8 cellular contexts compared by ENCODE assay signal in genomic region chr10:79068562-79069324, GRCh38. TPM values are rescaled to one million over a fixed set of nuclear protein-coding genes. Genes with fewer than 3 reads are reported as not detected.
DNase-seq lines count a peak whose midpoint lies in the region; ATAC-seq lines count a peak whose summit lies in the region.

ZMIZ1 (plus strand) TSS chr10:79068966; CDS start chr10:79201633, 132,667 bp downstream.

- peaks cover 19% of the 10 kb centered on the region for H3K27me3 Mint-ChIP-seq in activated CD4-positive, alpha-beta T cell treated with anti-CD3 and anti-CD28 coated beads, Interleukin-2, amount 10 ng/mL, durations not matched to agents 24 days and 14 days

- intact Hi-C loops in activated CD4-positive, alpha-beta T cell treated with anti-CD3 and anti-CD28 coated beads, Interleukin-2, amount 10 ng/mL, durations not matched to agents 24 days and 14 days (cut with micrococcal nuclease), result loop anchor here (1.0 to 10.0 kb wide), 7 partner anchors 20 to 1034 kb away; no protein-coding TSS in a partner anchor

- peak within 1 kb of the TSS; percentile 95 for H3K4me3 Mint-ChIP-seq in activated CD4-positive, alpha-beta T cell treated with anti-CD3 and anti-CD28 coated beads, Interleukin-2, amount 10 ng/mL, durations not matched to agents 24 days and 14 days

- peak; percentile 92 for DNase-seq in AG20443 (ENCODE audit: low spot score)
- DNase-seq in NCI-H446 (lab: John Stamatoyannopoulos, UW), result peak; percentile 79 to 81
- DNase-seq in activated CD4-positive, alpha-beta T cell treated with anti-CD3 and anti-CD28 coated beads, Interleukin-2, amount 10 ng/mL, durations not matched to agents 24 days and 14 days, result peak; percentile 95
- peak; percentile 45 for DNase-seq in cortex of kidney (lab: John Stamatoyannopoulos, UW)
- DNase-seq in left kidney (ENCODE audit: low read depth, low spot score), result peak; percentile 96
- peak; percentile 80 to 84 for DNase-seq in stimulated activated CD4-positive, alpha-beta T cell treated with anti-CD3 and anti-CD28 coated beads, Interleukin-2, amount 100 ng/mL, for 24 hours

- ATAC-seq in GM19035 (IDR thresholded peaks at IDR 0.05; ENCODE audit: unreplicated experiment) (peak; percentile 60), HG03354 (IDR thresholded peaks at IDR 0.05; ENCODE audit: poor library complexity, severe bottlenecking, unreplicated experiment) (peak; percentile 69)

- H3K36me3 Mint-ChIP-seq in activated CD4-positive, alpha-beta T cell treated with anti-CD3 and anti-CD28 coated beads, Interleukin-2, amount 10 ng/mL, durations not matched to agents 24 days and 14 days (ENCODE audit: low read depth), result peaks cover 5% of the 10 kb centered on the region

- no peaks in the 10 kb centered on the region for H3K9me3 Mint-ChIP-seq in activated CD4-positive, alpha-beta T cell treated with anti-CD3 and anti-CD28 coated beads, Interleukin-2, amount 10 ng/mL, durations not matched to agents 24 days and 14 days

- H3K4me1 Mint-ChIP-seq in activated CD4-positive, alpha-beta T cell treated with anti-CD3 and anti-CD28 coated beads, Interleukin-2, amount 10 ng/mL, durations not matched to agents 24 days and 14 days, result peaks cover 53% of the 10 kb centered on the region

- peak within 1 kb of the TSS; percentile 87 for H3K27ac Mint-ChIP-seq in activated CD4-positive, alpha-beta T cell treated with anti-CD3 and anti-CD28 coated beads, Interleukin-2, amount 10 ng/mL, durations not matched to agents 24 days and 14 days

RNA-seq across cellular contexts. Expression of gene ZMIZ1, which starts in this region (rescaled TPM):
- 66.3 and 71.7 TPM in 2 replicates for total RNA-seq in activated CD4-positive, alpha-beta T cell treated with anti-CD3 and anti-CD28 coated beads, Interleukin-2, amount 10 ng/mL, durations not matched to agents 24 days and 14 days

Comparison
In these comparisons a context has a peak if more than half of its experiments do, and no peak if none do; other contexts are left out.
1. Peak in every context shown above with its lines: DNase-seq and ATAC-seq.
2. DNase-seq: peak in every context shown above with its lines; median percentile 96 in left kidney; 95 in activated CD4-positive, alpha-beta T cell treated with anti-CD3 and anti-CD28 coated beads, Interleukin-2, amount 10 ng/mL, durations not matched to agents 24 days and 14 days; 92 in AG20443; 82 in stimulated activated CD4-positive, alpha-beta T cell treated with anti-CD3 and anti-CD28 coated beads, Interleukin-2, amount 100 ng/mL, for 24 hours; 80 in NCI-H446; 45 in cortex of kidney.